8 cellular contexts compared by ENCODE assay signal in genomic region chr12:29149691-29150382, GRCh38. TPM values are rescaled to one million over a fixed set of nuclear protein-coding genes. Genes with fewer than 3 reads are reported as not detected.
DNase-seq lines count a peak whose midpoint lies in the region; ATAC-seq, FAIRE-seq and TF ChIP-seq lines count a peak whose summit lies in the region.

No MANE protein-coding gene starts in this region.

- H4K20me1 ChIP-seq in KMS-11 (ENCODE audit: insufficient read depth) (no peaks in the 10 kb centered on the region), smooth muscle cell (ENCODE audit: low read depth) (no peaks in the 10 kb centered on the region)

- POLR2A ChIA-PET in activated naive CD8-positive, alpha-beta T cell treated with anti-CD3 and anti-CD28 coated beads, Interleukin-2, amount 10 ng/mL, durations not matched to agents 7 days and 5 days (lab: Charles Lee) = interaction anchor here (1.5 to 2.1 kb wide), 2 partner anchors 11 to 46 kb away, joined by 4 to 13 read pairs; no protein-coding TSS in a partner anchor

- H3K9me3 Mint-ChIP-seq in activated naive CD8-positive, alpha-beta T cell treated with anti-CD3 and anti-CD28 coated beads, Interleukin-2, amount 10 ng/mL, durations not matched to agents 7 days and 5 days = no peaks in the 10 kb centered on the region

- no peaks in the 10 kb centered on the region for H3K9me3 ChIP-seq in smooth muscle cell (replicated peaks; ENCODE audit: low read depth)

- no peak for TF ChIP-seq POLR2A in H54 (IDR thresholded peaks at IDR 0.05; ENCODE audit: low read depth, low read length)

- H3K27me3 ChIP-seq in KMS-11 (ENCODE audit: insufficient read depth, low read depth) = no peaks in the 10 kb centered on the region
- peaks cover 7% of the 10 kb centered on the region for H3K27me3 ChIP-seq in smooth muscle cell (ENCODE audit: low read depth)

- ATAC-seq in GM18502 (IDR thresholded peaks at IDR 0.05; ENCODE audit: poor library complexity, unreplicated experiment) = peak; percentile 5
- peak; percentile 19 for ATAC-seq in activated naive CD8-positive, alpha-beta T cell treated with anti-CD3 and anti-CD28 coated beads, Interleukin-2, amount 10 ng/mL, durations not matched to agents 7 days and 5 days (ENCODE audit: low read depth)
- no peak for ATAC-seq in GM18861 (IDR thresholded peaks at IDR 0.05; ENCODE audit: unreplicated experiment)
- ATAC-seq in GM18867 (IDR thresholded peaks at IDR 0.05; ENCODE audit: unreplicated experiment) = no peak

- peaks cover 25% of the 10 kb centered on the region for H3K4me1 Mint-ChIP-seq in activated naive CD8-positive, alpha-beta T cell treated with anti-CD3 and anti-CD28 coated beads, Interleukin-2, amount 10 ng/mL, durations not matched to agents 7 days and 5 days

- peaks cover 9% of the 10 kb centered on the region for H3K36me3 Mint-ChIP-seq in activated naive CD8-positive, alpha-beta T cell treated with anti-CD3 and anti-CD28 coated beads, Interleukin-2, amount 10 ng/mL, durations not matched to agents 7 days and 5 days

- no peak overlapping the region for H3K4me2 ChIP-seq in KMS-11
- H3K4me2 ChIP-seq in smooth muscle cell = peak overlapping the region; percentile 99

- H2AFZ ChIP-seq in KMS-11 (ENCODE audit: low read depth) (no peak overlapping the region; the same call in 1 of the 2 replicates), smooth muscle cell (ENCODE audit: low read depth) (peak overlapping the region; percentile 98)

- H3K79me2 ChIP-seq in KMS-11 (ENCODE audit: insufficient read depth, low read depth) (no peaks in the 10 kb centered on the region), smooth muscle cell (ENCODE audit: low read depth) (no peaks in the 10 kb centered on the region)

- WGBS in smooth muscle cell (ENCODE audit: low lambda C conversion rate) = 41% methylated on average over 13 of the region's 38 CpGs

- peak overlapping the region; percentile 90 for H3K4me3 Mint-ChIP-seq in activated naive CD8-positive, alpha-beta T cell treated with anti-CD3 and anti-CD28 coated beads, Interleukin-2, amount 10 ng/mL, durations not matched to agents 7 days and 5 days

- peak overlapping the region; percentile 69; the same call in 1 of the 2 replicates for H3K9ac ChIP-seq in KMS-11
- no peak overlapping the region for H3K9ac ChIP-seq in smooth muscle cell (ENCODE audit: low read depth)

- no peaks in the 10 kb centered on the region for H3K36me3 ChIP-seq in KMS-11 (ENCODE audit: insufficient read depth)
- no peaks in the 10 kb centered on the region for H3K36me3 ChIP-seq in smooth muscle cell (ENCODE audit: low read depth)

- no peaks in the 10 kb centered on the region for H3F3A ChIP-seq in smooth muscle cell (ENCODE audit: low read depth)

- H3K27me3 Mint-ChIP-seq in activated naive CD8-positive, alpha-beta T cell treated with anti-CD3 and anti-CD28 coated beads, Interleukin-2, amount 10 ng/mL, durations not matched to agents 7 days and 5 days = no peaks in the 10 kb centered on the region

- no peak overlapping the region for H3K4me3 ChIP-seq in KMS-11 (IDR thresholded peaks at IDR 0.05; ENCODE audit: insufficient read depth, low read depth, low read length)
- H3K4me3 ChIP-seq in iPS-11a (ENCODE audit: low read depth, low read length) = peak overlapping the region; percentile 71
- H3K4me3 ChIP-seq in smooth muscle cell = peak overlapping the region; percentile 73

- no peak for DNase-seq in activated naive CD8-positive, alpha-beta T cell treated with anti-CD3 and anti-CD28 coated beads, Interleukin-2, amount 10 ng/mL, durations not matched to agents 7 days and 5 days
- DNase-seq in smooth muscle cell (lab: John Stamatoyannopoulos, UW; ENCODE audit: unreplicated experiment) (no peak), H54 (ENCODE audit: insufficient read length, low spot score) (no peak)

- H3K27ac ChIP-seq in KMS-11 = no peak overlapping the region
- H3K27ac ChIP-seq in smooth muscle cell (ENCODE audit: low read depth) = no peak overlapping the region

- H3K4me1 ChIP-seq in KMS-11 (ENCODE audit: low read depth, poor library complexity, severe bottlenecking) = no peaks in the 10 kb centered on the region
- no peaks in the 10 kb centered on the region for H3K4me1 ChIP-seq in smooth muscle cell (ENCODE audit: low read depth)

- no peak for FAIRE-seq in H54 (lab: Jason Lieb, UNC)

- H3K27ac Mint-ChIP-seq in activated naive CD8-positive, alpha-beta T cell treated with anti-CD3 and anti-CD28 coated beads, Interleukin-2, amount 10 ng/mL, durations not matched to agents 7 days and 5 days = peak overlapping the region; percentile 91

- TF ChIP-seq CTCF in KMS-11 (conservative IDR thresholded peaks at IDR 0.05; ENCODE audit: low read depth, low read length) (no peak), smooth muscle cell (IDR thresholded peaks at IDR 0.05; ENCODE audit: borderline replicate concordance, insufficient read depth, poor library complexity, severe bottlenecking) (no peak)

RNA-seq across cellular contexts. Expression of gene FAR2, which starts 0.8 kb away (rescaled TPM):
- total RNA-seq in activated naive CD8-positive, alpha-beta T cell treated with anti-CD3 and anti-CD28 coated beads, Interleukin-2, amount 10 ng/mL, durations not matched to agents 7 days and 5 days = 10 to 100 TPM; 14.5 to 16.9 TPM
- 8.5 and 11.9 TPM in 2 replicates for total RNA-seq in smooth muscle cell
- 1.5 and 3.7 TPM in 2 replicates for polyA plus RNA-seq in smooth muscle cell

Comparison
In these comparisons a context has a peak if more than half of its experiments do, and no peak if none do; other contexts are left out.
1. ATAC-seq: peak in GM18502 (single experiment) and activated naive CD8-positive, alpha-beta T cell treated with anti-CD3 and anti-CD28 coated beads, Interleukin-2, amount 10 ng/mL, durations not matched to agents 7 days and 5 days (single experiment); none in GM18861 (single experiment) and GM18867 (single experiment).